20 cellular contexts compared by ENCODE assay signal in genomic region chr13:114204894-114205293, GRCh38. TPM values are rescaled to one million over a fixed set of nuclear protein-coding genes. Genes with fewer than 3 reads are reported as not detected.
A peak's percentile ranks its signal among the peaks of the same experiment; 100 is the strongest.
DNase-seq lines count a peak whose midpoint lies in the region; ATAC-seq and TF ChIP-seq lines count a peak whose summit lies in the region.
"Had no signal": no experiment of that assay in that cellular context is flagged by ENCODE, and none has a peak within 500 bp of the region (broad histone marks: within the 10 kb centered on the region; RNA-seq: fewer than 3 reads in every experiment).

No MANE protein-coding gene starts in this region.

- no peaks in the 10 kb centered on the region for H3K27me3 ChIP-seq in CD4-positive, alpha-beta T cell (ENCODE audit: control insufficient read depth, insufficient read depth, low read length)

- H3K9me3 ChIP-seq in CD4-positive, alpha-beta T cell (ENCODE audit: control insufficient read depth, low read length) = no peaks in the 10 kb centered on the region

- H3K9me3 Mint-ChIP-seq in CD4-positive, alpha-beta T cell = peaks cover 5% of the 10 kb centered on the region
- H3K9me3 Mint-ChIP-seq in stimulated activated naive B cell treated with anti-CD40 and anti-IgM and Interleukin-4, amounts not matched to agents 10 μg/mL and 1 μg/mL and 100 μg/mL, for 72 hours = peaks cover 4 to 7% of the 10 kb centered on the region in 2 donors
- H3K9me3 Mint-ChIP-seq: CD4-positive, alpha-beta memory T cell had no signal

- peaks cover 60% of the 10 kb centered on the region for H3K4me1 Mint-ChIP-seq in CD4-positive, alpha-beta T cell (ENCODE audit: low read depth)
- peaks cover 0 to 4% of the 10 kb centered on the region in 2 donors for H3K4me1 Mint-ChIP-seq in stimulated activated naive B cell treated with anti-CD40 and anti-IgM and Interleukin-4, amounts not matched to agents 10 μg/mL and 1 μg/mL and 100 μg/mL, for 72 hours

- no peak overlapping the region for H3K27ac ChIP-seq in CD4-positive, alpha-beta T cell (ENCODE audit: low read depth, low read length)
- H3K27ac ChIP-seq: 22Rv1, A549, C4-2B had no signal

- H3K36me3 Mint-ChIP-seq in CD4-positive, alpha-beta T cell (ENCODE audit: low read depth) = no peaks in the 10 kb centered on the region
- H3K36me3 Mint-ChIP-seq in stimulated activated naive B cell treated with anti-CD40 and anti-IgM and Interleukin-4, amounts not matched to agents 10 μg/mL and 1 μg/mL and 100 μg/mL, for 72 hours = peaks cover 0 to 2% of the 10 kb centered on the region in 2 donors
- H3K36me3 Mint-ChIP-seq: CD4-positive, alpha-beta memory T cell had no signal

- H3K27ac Mint-ChIP-seq in CD4-positive, alpha-beta T cell = peak overlapping the region; percentile 48
- H3K27ac Mint-ChIP-seq in stimulated activated naive B cell treated with anti-CD40 and anti-IgM and Interleukin-4, amounts not matched to agents 10 μg/mL and 1 μg/mL and 100 μg/mL, for 72 hours = no peak overlapping the region
- H3K27ac Mint-ChIP-seq: GM23338 had no signal

- POLR2A ChIA-PET in CD4-positive, alpha-beta T cell (lab: Charles Lee) = interaction anchor here (0.7 kb wide), 1 partner anchor 12 kb away, joined by 3 read pairs; no protein-coding TSS in a partner anchor

- CTCF ChIA-PET in CD4-positive, alpha-beta T cell (lab: Charles Lee) = interaction anchor here (1.2 kb wide), 1 partner anchor 95 kb away, joined by 3 read pairs; no protein-coding TSS in a partner anchor

- DNase-seq in activated CD4-positive, CD25-positive, alpha-beta regulatory T cell (lab: John Stamatoyannopoulos, UW) = no peak
- DNase-seq in activated effector memory CD4-positive, alpha-beta T cell treated with anti-CD3 and anti-CD28 coated beads, Interleukin-2, amount 50 U/mL, for 16 hours = peak; percentile 39
- no peak for DNase-seq in activated effector memory CD4-positive, alpha-beta T cell treated with Interleukin-2 at 50 U/mL for 16 hours
- DNase-seq in CD4-positive, alpha-beta T cell = no peak
- DNase-seq in foreskin melanocyte (peak; percentile 31), NCI-H1417 (lab: John Stamatoyannopoulos, UW) (no peak)
- DNase-seq in stimulated activated naive B cell treated with anti-CD40 and anti-IgM and Interleukin-4, amounts not matched to agents 10 μg/mL and 1 μg/mL and 100 μg/mL, for 72 hours = no peak
- DNase-seq: AML-193; CD4-positive, alpha-beta memory T cell; DMS153; DMS79; GDM1; HCEC 1CT had no signal

- peak; percentile 51 to 69 for ATAC-seq in activated CD4-positive, CD25-positive, alpha-beta regulatory T cell treated with anti-CD3 and anti-CD28 coated beads, Interleukin-2, amount 50 U/mL, for 24 hours
- ATAC-seq in CD4-positive, alpha-beta T cell (ENCODE audit: poor library complexity) = no peak
- no peak for ATAC-seq in stimulated activated naive B cell treated with anti-CD40 and anti-IgM and Interleukin-4, amounts not matched to agents 10 μg/mL and 1 μg/mL and 100 μg/mL, for 72 hours (replicated peaks)
- ATAC-seq: A549, GM23338 had no signal

- no peak for TF ChIP-seq CTCF in CD4-positive, alpha-beta T cell (IDR thresholded peaks at IDR 0.05)

- no peak overlapping the region for H3K4me3 Mint-ChIP-seq in CD4-positive, alpha-beta T cell
- H3K4me3 Mint-ChIP-seq in stimulated activated naive B cell treated with anti-CD40 and anti-IgM and Interleukin-4, amounts not matched to agents 10 μg/mL and 1 μg/mL and 100 μg/mL, for 72 hours = no peak overlapping the region
- H3K4me3 Mint-ChIP-seq: GM23338 had no signal

- intact Hi-C loops in CD4-positive, alpha-beta T cell (cut with DNase I, micrococcal nuclease) = loop anchor here in 1 of 2 experiments (5.0 kb wide), 1 partner anchor 38 kb away; no protein-coding TSS in a partner anchor

- no peaks in the 10 kb centered on the region for H3K27me3 Mint-ChIP-seq in CD4-positive, alpha-beta T cell
- H3K27me3 Mint-ChIP-seq in stimulated activated naive B cell treated with anti-CD40 and anti-IgM and Interleukin-4, amounts not matched to agents 10 μg/mL and 1 μg/mL and 100 μg/mL, for 72 hours = peaks cover 0 to 5% of the 10 kb centered on the region in 2 donors
- H3K27me3 Mint-ChIP-seq: CD4-positive, alpha-beta memory T cell had no signal

RNA-seq across cellular contexts. Expression of gene CFAP97D2, which starts 25.8 kb away (rescaled TPM):
- under 1 TPM; 0.47 to 0.52 TPM for total RNA-seq in CD4-positive, alpha-beta T cell
- total RNA-seq: CD4-positive, alpha-beta memory T cell; Daoy; GM23338; HT-29 had no signal

RNA-seq across cellular contexts. Expression of gene CDC16, which starts 29.8 kb away (rescaled TPM):
- 10 to 100 TPM; 68.4 to 69.4 TPM for total RNA-seq in CD4-positive, alpha-beta T cell

Comparison
In these comparisons a context has a peak if more than half of its experiments do, and no peak if none do; other contexts are left out.
1. DNase-seq: peak in activated effector memory CD4-positive, alpha-beta T cell treated with anti-CD3 and anti-CD28 coated beads, Interleukin-2, amount 50 U/mL, for 16 hours (single experiment) and foreskin melanocyte (single experiment); none in activated CD4-positive, CD25-positive, alpha-beta regulatory T cell (0 of 4), activated effector memory CD4-positive, alpha-beta T cell treated with Interleukin-2 at 50 U/mL for 16 hours (single experiment), CD4-positive, alpha-beta T cell (0 of 10), stimulated activated naive B cell treated with anti-CD40 and anti-IgM and Interleukin-4, amounts not matched to agents 10 μg/mL and 1 μg/mL and 100 μg/mL, for 72 hours (single experiment) and NCI-H1417 (0 of 3).
2. ATAC-seq: peak in activated CD4-positive, CD25-positive, alpha-beta regulatory T cell treated with anti-CD3 and anti-CD28 coated beads, Interleukin-2, amount 50 U/mL, for 24 hours (2 of 2); none in CD4-positive, alpha-beta T cell (single experiment) and stimulated activated naive B cell treated with anti-CD40 and anti-IgM and Interleukin-4, amounts not matched to agents 10 μg/mL and 1 μg/mL and 100 μg/mL, for 72 hours (0 of 2).